In the genomic region with DNA sequence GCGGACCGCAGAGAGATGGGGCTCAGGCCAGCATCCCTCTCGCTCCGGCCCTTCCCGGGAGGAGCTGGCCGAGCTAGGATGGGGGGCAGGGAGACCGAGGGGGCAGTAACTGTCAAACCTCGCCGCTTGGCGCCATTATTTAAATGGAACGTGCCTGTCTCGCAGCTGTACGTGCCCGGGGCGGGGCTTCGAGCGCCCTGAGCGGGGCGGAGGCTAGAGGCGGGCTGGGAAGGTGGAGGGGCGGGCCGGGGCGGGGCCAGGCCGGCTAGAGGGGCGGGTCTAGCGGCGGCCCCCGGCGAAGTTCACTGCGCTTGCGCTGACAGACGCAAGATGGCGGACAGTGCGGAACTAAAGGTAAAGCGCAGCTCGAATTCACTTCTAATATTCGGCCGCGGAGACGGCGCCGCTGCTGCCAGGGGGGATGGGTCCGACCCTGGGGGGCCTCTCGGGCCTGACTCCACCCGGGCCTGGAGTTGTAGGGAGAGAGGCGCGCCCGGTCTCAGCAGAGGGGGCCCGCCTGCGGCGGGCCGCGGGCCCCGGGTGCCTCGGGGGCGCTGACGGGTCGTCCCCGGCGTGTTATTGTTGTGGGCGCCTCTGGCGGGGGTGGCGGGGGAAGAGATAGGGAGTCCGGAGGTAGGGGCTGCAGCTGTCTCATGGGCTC, we compare ENCODE assay signal across 8 cellular contexts. TPM values are rescaled to one million over a fixed set of nuclear protein-coding genes. Genes with fewer than 3 reads are reported as not detected.
DNase-seq lines count a peak whose midpoint lies in the region; ATAC-seq and TF ChIP-seq lines count a peak whose summit lies in the region.

A gene (plus strand): TSS at position 319 of the 661 bp plus-strand sequence. CDS start 12 bp downstream, at position 331.

- H3K36me3 ChIP-seq in osteoblast (ENCODE audit: insufficient read depth, low read length) (no peaks in the 10 kb centered on the region), testis (ENCODE audit: low read depth, missing control alignments) (no peaks in the 10 kb centered on the region)

- H3K36me3 Mint-ChIP-seq in activated naive CD8-positive, alpha-beta T cell: no peaks in the 10 kb centered on the region
- H3K36me3 Mint-ChIP-seq in glutamatergic neuron (ENCODE audit: unreplicated experiment): no peaks in the 10 kb centered on the region

- H2AFZ ChIP-seq in osteoblast (ENCODE audit: low read length): peak within 1 kb of the TSS; percentile 94

- H3K27me3 Mint-ChIP-seq in activated naive CD8-positive, alpha-beta T cell: peaks cover 1% of the 10 kb centered on the region
- no peaks in the 10 kb centered on the region for H3K27me3 Mint-ChIP-seq in glutamatergic neuron (ENCODE audit: unreplicated experiment)

- H4K20me1 ChIP-seq in osteoblast (ENCODE audit: insufficient read depth, low read length): peaks cover 34% of the 10 kb centered on the region

- H3K4me1 Mint-ChIP-seq in activated naive CD8-positive, alpha-beta T cell (ENCODE audit: low read depth): peaks cover 41% of the 10 kb centered on the region
- peaks cover 16% of the 10 kb centered on the region for H3K4me1 Mint-ChIP-seq in glutamatergic neuron (ENCODE audit: low read depth, unreplicated experiment)

- WGBS in testis, 2 donors: 0 to 3% methylated on average over 25 to 51 of the region's 64 CpGs

- ATAC-seq in HG02642 (IDR thresholded peaks at IDR 0.05; ENCODE audit: poor library complexity, unreplicated experiment): peak; percentile 88

- peaks cover 49% of the 10 kb centered on the region for H3K79me2 ChIP-seq in osteoblast (ENCODE audit: insufficient read depth, low read length)

- H3K9me3 Mint-ChIP-seq in activated naive CD8-positive, alpha-beta T cell (ENCODE audit: low read depth): no peaks in the 10 kb centered on the region
- no peaks in the 10 kb centered on the region for H3K9me3 Mint-ChIP-seq in glutamatergic neuron (ENCODE audit: unreplicated experiment)

- H3K4me1 ChIP-seq in osteoblast (ENCODE audit: insufficient read depth, low read length) (peaks cover 21% of the 10 kb centered on the region), testis (peaks cover 22% of the 10 kb centered on the region)

- H3K27ac ChIP-seq in osteoblast (ENCODE audit: low read depth, low read length) (peak within 1 kb of the TSS; percentile 58), testis (peak within 1 kb of the TSS; percentile 96 to 97)

- H3K4me3 ChIP-seq in osteoblast (ENCODE audit: insufficient read depth, low read length): peak within 1 kb of the TSS; percentile 84
- peak within 1 kb of the TSS; percentile 94 to 100 for H3K4me3 ChIP-seq in testis

- intact Hi-C loops in testis (cut with DNase I; ENCODE audit: low total_unique reads): no loop called here

- peak within 1 kb of the TSS; percentile 94 for H3K27ac Mint-ChIP-seq in activated naive CD8-positive, alpha-beta T cell
- H3K27ac Mint-ChIP-seq in glutamatergic neuron (ENCODE audit: unreplicated experiment): peak within 1 kb of the TSS; percentile 97

- peak within 1 kb of the TSS; percentile 98 for H3K4me2 ChIP-seq in osteoblast (ENCODE audit: insufficient read depth, low read length)

- TF ChIP-seq POLR2A in GM10847 (IDR thresholded peaks at IDR 0.05; ENCODE audit: extremely low read depth, insufficient read length): peak; percentile 82
- peak; percentile 89 for TF ChIP-seq POLR2A in testis (IDR thresholded peaks at IDR 0.05)

- DNase-seq in NCI-H1105 treated with DMSO at 0.1 percent for 48 hours (lab: John Stamatoyannopoulos, UW) (peak; percentile 98), SKM-1 treated with dmso at 0.1 percent for 144 hours (lab: John Stamatoyannopoulos, UW; ENCODE audit: unreplicated experiment) (peak; percentile 93), glutamatergic neuron (peak; percentile 97), osteoblast (ENCODE audit: insufficient read length, low spot score, missing footprints) (peak; percentile 98), testis (peak; percentile 97)

- peak within 1 kb of the TSS; percentile 94 for H3K4me3 Mint-ChIP-seq in activated naive CD8-positive, alpha-beta T cell
- H3K4me3 Mint-ChIP-seq in glutamatergic neuron (ENCODE audit: unreplicated experiment): peak within 1 kb of the TSS; percentile 97

- TF ChIP-seq CTCF in glutamatergic neuron (IDR thresholded peaks at IDR 0.05; ENCODE audit: partially characterized antibody, unreplicated experiment) (no peak), osteoblast (IDR thresholded peaks at IDR 0.05; ENCODE audit: extremely low read depth, low read depth, low read length) (no peak), testis (IDR thresholded peaks at IDR 0.05) (peak in 1 of 3 experiments; percentile 0)

- H3K27me3 ChIP-seq in osteoblast (ENCODE audit: insufficient read depth, low read length) (no peaks in the 10 kb centered on the region), testis (no peaks in the 10 kb centered on the region)

- H3K9me3 ChIP-seq in osteoblast (ENCODE audit: low read depth, low read length) (no peaks in the 10 kb centered on the region), testis (no peaks in the 10 kb centered on the region)

RNA-seq across cellular contexts. Expression of the gene that starts here (rescaled TPM):
- total RNA-seq in glutamatergic neuron (ENCODE audit: unreplicated experiment) (64.9 TPM), osteoblast (23.6 and 29.0 TPM in 2 replicates), testis (10 to 100 TPM; 60.5 to 87.6 TPM)
- 57.2 TPM for polyA plus RNA-seq in testis (ENCODE audit: insufficient read depth, low read depth, low replicate concordance)

Comparison
In these comparisons a context has a peak if more than half of its experiments do, and no peak if none do; other contexts are left out.
1. Peak in every context shown above with its lines: DNase-seq, ATAC-seq, H3K4me3 ChIP-seq and H3K27ac ChIP-seq.